10 cellular contexts compared by ENCODE assay signal in genomic region chr12:42130670-42131402, GRCh38. TPM values are rescaled to one million over a fixed set of nuclear protein-coding genes. Genes with fewer than 3 reads are reported as not detected.
A peak's percentile ranks its signal among the peaks of the same experiment; 100 is the strongest.
DNase-seq lines count a peak whose midpoint lies in the region; ATAC-seq and TF ChIP-seq lines count a peak whose summit lies in the region.
"Had no signal": no experiment of that assay in that cellular context is flagged by ENCODE, and none has a peak within 500 bp of the region (broad histone marks: within the 10 kb centered on the region; RNA-seq: fewer than 3 reads in every experiment).

No MANE protein-coding gene starts in this region.

- peak overlapping the region; percentile 64 for H3K27ac ChIP-seq in mesenchymal stem cell (ENCODE audit: low read length, poor library complexity, severe bottlenecking)
- H3K27ac ChIP-seq in neural progenitor cell = no peak overlapping the region

- H2AFZ ChIP-seq in mesenchymal stem cell (ENCODE audit: low read depth, low read length) (no peak overlapping the region), neural progenitor cell (replicated peaks) (no peak overlapping the region)

- H4K20me1 ChIP-seq in neural progenitor cell (ENCODE audit: low read depth) = peaks cover 6% of the 10 kb centered on the region

- no peak overlapping the region for H4K91ac ChIP-seq in mesenchymal stem cell (ENCODE audit: low read length)

- TF ChIP-seq CTCF in AG10803 (conservative IDR thresholded peaks at IDR 0.05; ENCODE audit: low read length) (no peak), chondrocyte (IDR thresholded peaks at IDR 0.05) (no peak), neural progenitor cell (IDR thresholded peaks at IDR 0.05) (no peak)

- H3K23ac ChIP-seq in mesenchymal stem cell (ENCODE audit: low read length in 2 of 2) = no peak overlapping the region

- H3K9ac ChIP-seq in mesenchymal stem cell (ENCODE audit: low read length) = peak overlapping the region; percentile 93
- no peak overlapping the region for H3K9ac ChIP-seq in neural progenitor cell

- no peak overlapping the region for H2BK120ac ChIP-seq in mesenchymal stem cell (ENCODE audit: low read depth, low read length)

- H3K4me1 ChIP-seq in mesenchymal stem cell (ENCODE audit: control insufficient read depth, insufficient read depth, low read depth, low read length) (peaks cover 4% of the 10 kb centered on the region), neural progenitor cell (no peaks in the 10 kb centered on the region)

- WGBS in mesenchymal stem cell = 60% methylated on average over 1 of the region's 4 CpGs

- no peak overlapping the region for H2BK15ac ChIP-seq in mesenchymal stem cell (ENCODE audit: low read depth, poor library complexity, severe bottlenecking)

- H3K9me3 ChIP-seq in MG63 (no peaks in the 10 kb centered on the region), mesenchymal stem cell (ENCODE audit: control insufficient read depth, low read length) (no peaks in the 10 kb centered on the region), neural progenitor cell (ENCODE audit: low read depth) (no peaks in the 10 kb centered on the region)

- H3K4ac ChIP-seq in mesenchymal stem cell (ENCODE audit: low read depth in 1 of 2, low read length in 2 of 2) = no peak overlapping the region

- peaks cover 82% of the 10 kb centered on the region for H3K79me2 ChIP-seq in neural progenitor cell (ENCODE audit: low read depth)

- H3K4me1 Mint-ChIP-seq in chondrocyte (ENCODE audit: low read depth) (peaks cover 37% of the 10 kb centered on the region), neural progenitor cell (peaks cover 7% of the 10 kb centered on the region)

- H3K18ac ChIP-seq in mesenchymal stem cell (ENCODE audit: low read depth in 1 of 2, low read length in 2 of 2) = no peak overlapping the region

- no peak overlapping the region for H2BK12ac ChIP-seq in mesenchymal stem cell (ENCODE audit: low read length in 2 of 2)

- H3K36me3 ChIP-seq in MG63 (no peaks in the 10 kb centered on the region), mesenchymal stem cell (ENCODE audit: control insufficient read depth in 1 of 2, insufficient read depth in 2 of 2, low read depth in 1 of 2, low read length in 2 of 2) (no peaks in the 10 kb centered on the region), neural progenitor cell (no peaks in the 10 kb centered on the region)

- H3K9me3 Mint-ChIP-seq in chondrocyte (ENCODE audit: low read depth) = peaks cover 4% of the 10 kb centered on the region
- peaks cover 15% of the 10 kb centered on the region for H3K9me3 Mint-ChIP-seq in neural progenitor cell
- H3K9me3 Mint-ChIP-seq: H9; stimulated activated naive CD8-positive, alpha-beta T cell treated with anti-CD3 and anti-CD28 coated beads, Interleukin-15, Interleukin-2, amounts not matched to agents 100 ng/mL and 50 ng/mL, for 24 hours had no signal

- peaks cover 3% of the 10 kb centered on the region for H3K79me1 ChIP-seq in mesenchymal stem cell (replicated peaks; ENCODE audit: low read length, poor library complexity, severe bottlenecking)

- H3K27ac Mint-ChIP-seq in chondrocyte (ENCODE audit: unreplicated experiment) = peak overlapping the region; percentile 81
- no peak overlapping the region for H3K27ac Mint-ChIP-seq in neural progenitor cell
- H3K27ac Mint-ChIP-seq: H9; stimulated activated naive CD8-positive, alpha-beta T cell treated with anti-CD3 and anti-CD28 coated beads, Interleukin-15, Interleukin-2, amounts not matched to agents 100 ng/mL and 50 ng/mL, for 24 hours had no signal

- no peaks in the 10 kb centered on the region for H3K36me3 Mint-ChIP-seq in chondrocyte (ENCODE audit: low read depth)
- peaks cover 14% of the 10 kb centered on the region for H3K36me3 Mint-ChIP-seq in neural progenitor cell

- H3K27me3 ChIP-seq in MG63 (no peaks in the 10 kb centered on the region), mesenchymal stem cell (ENCODE audit: control insufficient read depth in 1 of 2, insufficient read depth in 1 of 2, low read length in 2 of 2) (no peaks in the 10 kb centered on the region), neural progenitor cell (no peaks in the 10 kb centered on the region)

- peak overlapping the region; percentile 38 for H3K4me2 ChIP-seq in mesenchymal stem cell (ENCODE audit: low read length, poor library complexity, severe bottlenecking)
- no peak overlapping the region for H3K4me2 ChIP-seq in neural progenitor cell

- DNase-seq in AG10803 (ENCODE audit: low read depth) (peak; percentile 58), MG63 (peak; percentile 30), chondrocyte (ENCODE audit: low spot score) (no peak), mesenchymal stem cell (peak; percentile 54), neural progenitor cell (ENCODE audit: low spot score) (no peak), cerebellar nuclear complex (lab: John Stamatoyannopoulos, UW) (no peak), epidermal melanocyte (ENCODE audit: insufficient read length, low spot score) (no peak)
- DNase-seq: H9 had no signal

- H3K4me3 Mint-ChIP-seq in chondrocyte (ENCODE audit: unreplicated experiment) = peak overlapping the region; percentile 3
- no peak overlapping the region for H3K4me3 Mint-ChIP-seq in neural progenitor cell
- H3K4me3 Mint-ChIP-seq: H9; stimulated activated naive CD8-positive, alpha-beta T cell treated with anti-CD3 and anti-CD28 coated beads, Interleukin-15, Interleukin-2, amounts not matched to agents 100 ng/mL and 50 ng/mL, for 24 hours had no signal

- H3F3A ChIP-seq in neural progenitor cell (ENCODE audit: low read depth) = no peaks in the 10 kb centered on the region

- no peak for ATAC-seq in HG03520 (IDR thresholded peaks at IDR 0.05; ENCODE audit: unreplicated experiment)

- H3K27me3 Mint-ChIP-seq in chondrocyte (ENCODE audit: low read depth) (no peaks in the 10 kb centered on the region), neural progenitor cell (ENCODE audit: insufficient read depth, low read depth) (no peaks in the 10 kb centered on the region)
- H3K27me3 Mint-ChIP-seq: stimulated activated naive CD8-positive, alpha-beta T cell treated with anti-CD3 and anti-CD28 coated beads, Interleukin-15, Interleukin-2, amounts not matched to agents 100 ng/mL and 50 ng/mL, for 24 hours had no signal

- H2AK5ac ChIP-seq in mesenchymal stem cell (ENCODE audit: low read length, severe bottlenecking) = peak overlapping the region; percentile 22

- no peak overlapping the region for H2BK5ac ChIP-seq in mesenchymal stem cell (ENCODE audit: low read depth, low read length, poor library complexity, severe bottlenecking)

- H3K14ac ChIP-seq in mesenchymal stem cell (ENCODE audit: low read length in 2 of 2) = no peak overlapping the region

- H3K4me3 ChIP-seq in AG10803 (ENCODE audit: low read length) (peak overlapping the region; percentile 13), MG63 (no peak overlapping the region), mesenchymal stem cell (ENCODE audit: insufficient read depth in 1 of 2, low read depth in 1 of 2, low read length in 2 of 2) (peak overlapping the region in 1 of 2 experiments; percentile 74), neural progenitor cell (no peak overlapping the region)

- no peak overlapping the region for H4K8ac ChIP-seq in mesenchymal stem cell (ENCODE audit: low read length)

RNA-seq across cellular contexts. Expression of gene GXYLT1, which starts 13.8 kb away (rescaled TPM):
- 7.8 and 14.4 TPM in 2 replicates for total RNA-seq in MG63 (2014; rRNA removed; shearing (Covaris generic); ENCODE audit: low replicate concordance)
- 9.8 to 12.6 TPM (median 11.6 TPM) in 3 replicates for total RNA-seq in chondrocyte
- polyA plus RNA-seq in mesenchymal stem cell (2013, experiment 1 of 2) = 12.0 TPM
- 13.0 TPM for polyA plus RNA-seq in mesenchymal stem cell (2013, experiment 2 of 2)
- 16.8 and 27.5 TPM in 2 replicates for total RNA-seq in neural progenitor cell (ENCODE audit: low replicate concordance)

Comparison
In these comparisons a context has a peak if more than half of its experiments do, and no peak if none do; other contexts are left out.
1. DNase-seq: peak in AG10803 (single experiment), MG63 (single experiment) and mesenchymal stem cell (single experiment); none in chondrocyte (single experiment), neural progenitor cell (single experiment), cerebellar nuclear complex (0 of 2) and epidermal melanocyte (single experiment).